ENCODE assay signal across 8 cellular contexts in the genomic region with DNA sequence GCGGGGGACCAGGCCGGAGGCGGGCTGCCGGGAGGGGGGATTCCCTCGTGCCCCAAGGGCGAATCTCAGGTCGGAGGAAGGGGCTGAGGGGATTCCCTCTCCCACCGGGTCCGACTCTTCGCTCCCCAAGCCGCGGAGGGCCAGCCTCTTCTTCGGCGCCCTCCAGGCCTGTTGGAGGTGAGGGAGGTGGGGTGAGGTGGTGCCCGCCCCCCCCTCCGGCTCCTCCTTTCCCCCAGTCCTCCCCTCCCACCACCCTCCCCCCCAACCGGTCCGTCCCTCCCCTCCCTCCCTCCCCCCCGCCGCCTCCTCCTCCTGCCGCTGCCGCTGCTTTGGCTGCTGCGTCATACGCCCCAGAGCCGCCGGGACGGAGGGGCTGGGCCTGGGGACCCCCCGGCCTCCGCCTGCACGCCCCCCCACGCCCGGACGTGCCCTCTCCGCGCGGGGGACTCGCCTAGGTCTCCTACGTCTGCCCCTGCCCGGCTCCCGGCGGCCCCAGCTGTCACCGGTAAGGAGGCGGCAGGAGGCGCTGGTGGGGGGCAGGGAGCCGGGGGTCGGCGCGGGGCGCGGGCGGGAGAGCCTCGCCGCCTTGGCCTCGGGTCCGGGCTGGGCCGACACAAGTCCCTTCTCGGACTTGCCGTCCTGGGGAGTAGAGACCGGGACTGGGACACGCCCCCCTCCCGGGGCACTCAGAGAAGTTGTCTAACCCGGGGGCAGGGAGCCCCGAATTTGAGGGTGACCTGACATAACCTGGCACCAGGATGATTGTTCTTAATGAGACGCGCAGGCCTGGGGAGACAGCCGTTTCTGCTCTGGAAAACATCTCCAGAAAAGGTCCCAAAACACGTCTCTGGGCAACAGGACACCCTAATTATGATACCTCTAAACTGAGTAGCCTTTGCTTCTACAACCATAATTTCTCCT. TPM values are rescaled to one million over a fixed set of nuclear protein-coding genes. Genes with fewer than 3 reads are reported as not detected.
DNase-seq lines count a peak whose midpoint lies in the region; ATAC-seq, FAIRE-seq and TF ChIP-seq lines count a peak whose summit lies in the region.

Gene PHF1 (plus strand): TSS at position 304 of the 921 bp plus-strand sequence. CDS start 1,250 bp downstream, outside the sequence.

- peaks cover 0 to 13% (median 7%) of the 10 kb centered on the region in 3 donors for H3K36me3 ChIP-seq in pancreas

- WGBS in pancreas, 2 donors, result 1 to 2% methylated on average over 31 to 61 of the region's 67 CpGs

- H3K27me3 ChIP-seq in pancreas, result no peaks in the 10 kb centered on the region

- no peaks in the 10 kb centered on the region for H3K36me3 Mint-ChIP-seq in activated naive CD8-positive, alpha-beta T cell

- TF ChIP-seq CTCF in pancreas (IDR thresholded peaks at IDR 0.05), result no peak

- H3K27me3 Mint-ChIP-seq in activated naive CD8-positive, alpha-beta T cell, result no peaks in the 10 kb centered on the region

- no peaks in the 10 kb centered on the region for H3K9me3 Mint-ChIP-seq in activated naive CD8-positive, alpha-beta T cell (ENCODE audit: low read depth)

- peak; percentile 30 for ATAC-seq in GM18502 (IDR thresholded peaks at IDR 0.05; ENCODE audit: poor library complexity, unreplicated experiment)
- ATAC-seq in HG02943 (IDR thresholded peaks at IDR 0.05; ENCODE audit: low read depth, unreplicated experiment), result peak; percentile 24
- ATAC-seq in pancreas, result peak; percentile 74 to 81 (median 78)

- H3K4me3 ChIP-seq in pancreas, result peak within 1 kb of the TSS; percentile 66 to 99 (median 84)

- intact Hi-C loops in head of caudate nucleus (cut with DNase I), result loop anchor here (1.0 to 10.0 kb wide), 4 partner anchors 7 to 206 kb away; partner anchors contain the start of genes CUTA, HSD17B8, KIFC1 and RGL2
- intact Hi-C loops in pancreas (cut with DNase I), result no loop called here

- H3K27ac Mint-ChIP-seq in activated naive CD8-positive, alpha-beta T cell, result peak within 1 kb of the TSS; percentile 89

- no peak for FAIRE-seq in pancreas (lab: Jason Lieb, UNC)

- no peaks in the 10 kb centered on the region for H3K9me3 ChIP-seq in pancreas

- H3K27ac ChIP-seq in pancreas, result peak within 1 kb of the TSS; percentile 88 to 93 (median 89)

- H3K4me3 Mint-ChIP-seq in activated naive CD8-positive, alpha-beta T cell, result peak within 1 kb of the TSS; percentile 90

- peaks cover 0 to 12% (median 4%) of the 10 kb centered on the region in 3 donors for H3K4me1 ChIP-seq in pancreas

- peaks cover 49% of the 10 kb centered on the region for H3K4me1 Mint-ChIP-seq in activated naive CD8-positive, alpha-beta T cell (ENCODE audit: low read depth)

- DNase-seq in AML-193 (lab: John Stamatoyannopoulos, UW) (peak; percentile 79 to 82), NCI-H774 (lab: John Stamatoyannopoulos, UW) (peak; percentile 87), head of caudate nucleus (peak in 24 of 42 donors; percentile 11 to 83 (median 58)), pancreas (peak in 4 of 6 donors; percentile 78 to 91 (median 82)), DMS79 (lab: John Stamatoyannopoulos, UW) (no peak)

RNA-seq across cellular contexts. Expression of gene PHF1, which starts in this region (rescaled TPM):
- total RNA-seq in pancreas, result 10 to 100 TPM; 28.5 to 68.0 (median 47.2) TPM
- 100 to 1,000 TPM; 143 to 192 TPM for polyA plus RNA-seq in pancreas

Comparison
In these comparisons a context has a peak if more than half of its experiments do, and no peak if none do; other contexts are left out.
1. ATAC-seq: peak in every context shown above with its lines; median percentile 78 in pancreas; 30 in GM18502; 24 in HG02943.